Comparison of ENCODE assay signal across 8 cellular contexts in the genomic region with DNA sequence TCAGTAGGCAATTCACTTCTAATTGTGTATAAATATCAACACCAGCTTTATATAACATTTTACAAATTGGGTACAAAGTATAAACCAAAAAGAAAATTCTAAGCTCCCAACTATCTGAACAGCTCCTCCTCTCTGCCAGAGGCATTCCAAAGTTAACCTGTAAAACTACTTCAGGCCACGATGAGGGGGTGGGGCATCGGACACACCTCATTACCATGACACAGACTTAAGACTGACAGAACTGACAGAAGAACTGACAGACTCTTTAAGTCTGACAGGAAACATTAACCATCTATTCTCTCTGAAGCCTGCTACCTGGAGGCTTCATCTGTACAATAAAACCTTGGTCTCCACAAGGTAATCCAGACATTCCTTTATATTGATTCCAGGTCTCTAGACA. TPM values are rescaled to one million over a fixed set of nuclear protein-coding genes. Genes with fewer than 3 reads are reported as not detected.
DNase-seq lines count a peak whose midpoint lies in the region; ATAC-seq and TF ChIP-seq lines count a peak whose summit lies in the region.

No MANE protein-coding gene starts in this region.

- intact Hi-C loops in CD8-positive, alpha-beta T cell (cut with DNase I, micrococcal nuclease), result no loop called here

- peaks cover 96% of the 10 kb centered on the region for H3K4me1 ChIP-seq in CD8-positive, alpha-beta T cell (ENCODE audit: insufficient read depth, low read length)

- H3K4me3 Mint-ChIP-seq in CD8-positive, alpha-beta T cell, result peak overlapping the region; percentile 71
- H3K4me3 Mint-ChIP-seq in progenitor cell of endocrine pancreas (ENCODE audit: low read depth), result no peak overlapping the region
- no peak overlapping the region for H3K4me3 Mint-ChIP-seq in glutamatergic neuron (ENCODE audit: unreplicated experiment)

- peaks cover 96% of the 10 kb centered on the region for H3K4me1 Mint-ChIP-seq in CD8-positive, alpha-beta T cell (ENCODE audit: low read depth)
- H3K4me1 Mint-ChIP-seq in progenitor cell of endocrine pancreas (ENCODE audit: low read depth), result peaks cover 43% of the 10 kb centered on the region
- H3K4me1 Mint-ChIP-seq in glutamatergic neuron (ENCODE audit: low read depth, unreplicated experiment), result peaks cover 56% of the 10 kb centered on the region

- peak overlapping the region; percentile 11 for H3K4me3 ChIP-seq in CD8-positive, alpha-beta T cell (ENCODE audit: low read depth, low read length)

- H3K36me3 Mint-ChIP-seq in CD8-positive, alpha-beta T cell, result peaks cover 17% of the 10 kb centered on the region
- H3K36me3 Mint-ChIP-seq in progenitor cell of endocrine pancreas (ENCODE audit: insufficient read depth) (no peaks in the 10 kb centered on the region), glutamatergic neuron (ENCODE audit: unreplicated experiment) (no peaks in the 10 kb centered on the region)

- H3K9me3 Mint-ChIP-seq in CD8-positive, alpha-beta T cell, result no peaks in the 10 kb centered on the region
- no peaks in the 10 kb centered on the region for H3K9me3 Mint-ChIP-seq in progenitor cell of endocrine pancreas (ENCODE audit: low read depth)
- H3K9me3 Mint-ChIP-seq in glutamatergic neuron (ENCODE audit: unreplicated experiment), result peaks cover 3% of the 10 kb centered on the region

- CTCF ChIA-PET in CD8-positive, alpha-beta T cell (lab: Charles Lee), result interaction anchor here (1.0 to 1.8 kb wide), 3 partner anchors 11 to 53 kb away, joined by 3 to 5 read pairs (median 3); no protein-coding TSS in a partner anchor

- H3K36me3 ChIP-seq in CD8-positive, alpha-beta T cell (ENCODE audit: insufficient read depth, low read length), result no peaks in the 10 kb centered on the region

- POLR2A ChIA-PET in CD8-positive, alpha-beta T cell (lab: Charles Lee), result interaction anchor here (0.7 to 1.8 kb wide), 4 partner anchors 9 to 160 kb away, joined by 3 to 7 read pairs (median 4); a partner anchor contains a TSS

- no peaks in the 10 kb centered on the region for H3K27me3 ChIP-seq in CD8-positive, alpha-beta T cell (ENCODE audit: insufficient read depth, low read length)

- TF ChIP-seq CTCF in CD8-positive, alpha-beta T cell (IDR thresholded peaks at IDR 0.05), result no peak
- TF ChIP-seq CTCF in progenitor cell of endocrine pancreas (IDR thresholded peaks at IDR 0.05; ENCODE audit: unreplicated experiment) (no peak), glutamatergic neuron (IDR thresholded peaks at IDR 0.05; ENCODE audit: partially characterized antibody, unreplicated experiment) (no peak)

- no peaks in the 10 kb centered on the region for H3K9me3 ChIP-seq in CD8-positive, alpha-beta T cell (ENCODE audit: low read length)

- H3K27ac Mint-ChIP-seq in CD8-positive, alpha-beta T cell, result peak overlapping the region; percentile 93
- H3K27ac Mint-ChIP-seq in progenitor cell of endocrine pancreas (peak overlapping the region; percentile 50), glutamatergic neuron (ENCODE audit: unreplicated experiment) (no peak overlapping the region)

- no peak for ATAC-seq in CD8-positive, alpha-beta T cell
- no peak for ATAC-seq in GM19463 (IDR thresholded peaks at IDR 0.05; ENCODE audit: unreplicated experiment)

- no peak for DNase-seq in CD8-positive, alpha-beta T cell
- DNase-seq in NCI-H226 (peak; percentile 42), epithelial cell of prostate (ENCODE audit: low read depth, low spot score) (no peak), progenitor cell of endocrine pancreas (ENCODE audit: low spot score, unreplicated experiment) (no peak), glutamatergic neuron (no peak), NCI-H510A (lab: John Stamatoyannopoulos, UW) (no peak), NCI-H2029 treated with DMSO at 0.1 percent for 48 hours (lab: John Stamatoyannopoulos, UW) (no peak)

- H3K27ac ChIP-seq in CD8-positive, alpha-beta T cell (ENCODE audit: low read depth, low read length), result peak overlapping the region; percentile 78
- H3K27ac ChIP-seq in epithelial cell of prostate, result peak overlapping the region; percentile 98

- no peaks in the 10 kb centered on the region for H3K27me3 Mint-ChIP-seq in CD8-positive, alpha-beta T cell (ENCODE audit: low read depth)
- no peaks in the 10 kb centered on the region for H3K27me3 Mint-ChIP-seq in progenitor cell of endocrine pancreas
- peaks cover 5% of the 10 kb centered on the region for H3K27me3 Mint-ChIP-seq in glutamatergic neuron (ENCODE audit: unreplicated experiment)

RNA-seq across cellular contexts. Expression of a gene that starts 12.3 kb away (rescaled TPM):
- 10 to 100 TPM; 76.8 to 84.4 TPM for total RNA-seq in CD8-positive, alpha-beta T cell
- total RNA-seq in progenitor cell of endocrine pancreas, result 29.4 and 30.0 TPM in 2 replicates
- 41.9 TPM for total RNA-seq in glutamatergic neuron (ENCODE audit: unreplicated experiment)

RNA-seq across cellular contexts. Expression of a gene that starts 39.4 kb away (rescaled TPM):
- total RNA-seq in CD8-positive, alpha-beta T cell, result 10 to 100 TPM; 13.0 to 14.2 TPM
- 37.3 and 39.7 TPM in 2 replicates for total RNA-seq in progenitor cell of endocrine pancreas
- total RNA-seq in glutamatergic neuron (ENCODE audit: unreplicated experiment), result 21.6 TPM
